In genomic region chr17:82309656-82310570, GRCh38 we compare ENCODE assay signal across 1 cellular context.
TF ChIP-seq lines count a peak whose summit lies in the region.

No MANE protein-coding gene starts in this region.

TF ChIP-seq in HepG2, 621 proteins besides CTCF, POLR2A, EP300 and RAD21 (continued from another document and continues in another):
- no peak for TF ChIP-seq ZNF609 (CRISPR knock-in tag; IDR thresholded peaks at IDR 0.05; ENCODE audit: borderline replicate concordance)
- no peak for TF ChIP-seq YEATS4 (CRISPR knock-in tag; IDR thresholded peaks at IDR 0.05; ENCODE audit: borderline replicate concordance)
- no peak for TF ChIP-seq ZNF792 (CRISPR knock-in tag; IDR thresholded peaks at IDR 0.05)
- TF ChIP-seq REPIN1 (CRISPR knock-in tag; IDR thresholded peaks at IDR 0.05; ENCODE audit: borderline replicate concordance, low read depth): no peak
- TF ChIP-seq KDM5B (CRISPR knock-in tag; IDR thresholded peaks at IDR 0.05; ENCODE audit: borderline replicate concordance): peak; percentile 30; the same call in 1 of the 2 replicates
- TF ChIP-seq TP53 (CRISPR knock-in tag; conservative IDR thresholded peaks at IDR 0.05): no peak
- no peak for TF ChIP-seq GLMP (CRISPR knock-in tag; IDR thresholded peaks at IDR 0.05; ENCODE audit: borderline replicate concordance)
- no peak for TF ChIP-seq ZBTB43 (CRISPR knock-in tag; conservative IDR thresholded peaks at IDR 0.05)
- TF ChIP-seq HNF4G (IDR thresholded peaks at IDR 0.05; ENCODE audit: borderline replicate concordance, low read depth, low read length): peak; percentile 95
- TF ChIP-seq HNF4G (CRISPR knock-in tag; IDR thresholded peaks at IDR 0.05; ENCODE audit: borderline replicate concordance, low read depth): peak; percentile 61; the same call in 1 of the 2 replicates
- no peak for TF ChIP-seq STAT6 (CRISPR knock-in tag; IDR thresholded peaks at IDR 0.05; ENCODE audit: borderline replicate concordance)
- TF ChIP-seq HNF1A (IDR thresholded peaks at IDR 0.05; ENCODE audit: low read depth): no peak
- TF ChIP-seq HNF1A (CRISPR knock-in tag; IDR thresholded peaks at IDR 0.05; ENCODE audit: borderline replicate concordance): no peak
- peak; percentile 48; the same call in 1 of the 2 replicates for TF ChIP-seq AHDC1 (CRISPR knock-in tag; IDR thresholded peaks at IDR 0.05; ENCODE audit: borderline replicate concordance)
- TF ChIP-seq GABPB1 (CRISPR knock-in tag; IDR thresholded peaks at IDR 0.05): peak; percentile 17; the same call in 1 of the 2 replicates
- TF ChIP-seq ZNF644 (CRISPR knock-in tag; IDR thresholded peaks at IDR 0.05; ENCODE audit: low read depth): 0 out of 2 replicates have a peak, but pooled peaks have one; percentile 37
- TF ChIP-seq HOXD1 (CRISPR knock-in tag; IDR thresholded peaks at IDR 0.05): no peak
- no peak for TF ChIP-seq DR1 (CRISPR knock-in tag; IDR thresholded peaks at IDR 0.05)
- peak; percentile 33; the same call in 1 of the 2 replicates for TF ChIP-seq FOXK1 (CRISPR knock-in tag; IDR thresholded peaks at IDR 0.05; ENCODE audit: borderline replicate concordance, low read depth)
- TF ChIP-seq ZNF629 (CRISPR knock-in tag; conservative IDR thresholded peaks at IDR 0.05): peak; percentile 97
- TF ChIP-seq ADNP (CRISPR knock-in tag; IDR thresholded peaks at IDR 0.05): 0 out of 2 replicates have a peak, but pooled peaks have one; percentile 27
- no peak for TF ChIP-seq EHMT2 (IDR thresholded peaks at IDR 0.05; ENCODE audit: borderline replicate concordance, low read depth, low read length)
- peak; percentile 55; the same call in 1 of the 2 replicates for TF ChIP-seq ATF7-NPFF (CRISPR knock-in tag; IDR thresholded peaks at IDR 0.05; ENCODE audit: low read depth)
- TF ChIP-seq FLYWCH1 (CRISPR knock-in tag; IDR thresholded peaks at IDR 0.05): no peak
- no peak for TF ChIP-seq ZNF674 (CRISPR knock-in tag; IDR thresholded peaks at IDR 0.05; ENCODE audit: low read depth)
- peak; percentile 42; the same call in 1 of the 2 replicates for TF ChIP-seq ZFP91 (CRISPR knock-in tag; IDR thresholded peaks at IDR 0.05; ENCODE audit: borderline replicate concordance)
- no peak for TF ChIP-seq ZNF136 (CRISPR knock-in tag; IDR thresholded peaks at IDR 0.05; ENCODE audit: low read depth)
- no peak for TF ChIP-seq ZNF766 (CRISPR knock-in tag; IDR thresholded peaks at IDR 0.05; ENCODE audit: borderline replicate concordance)
- 0 out of 2 replicates have a peak, but pooled peaks have one; percentile 45 for TF ChIP-seq ZNF225 (CRISPR knock-in tag; IDR thresholded peaks at IDR 0.05)
- TF ChIP-seq LCORL (IDR thresholded peaks at IDR 0.05): no peak
- TF ChIP-seq LCORL (CRISPR knock-in tag; IDR thresholded peaks at IDR 0.05): peak; percentile 72; the same call in 1 of the 2 replicates
